In the genomic region with DNA sequence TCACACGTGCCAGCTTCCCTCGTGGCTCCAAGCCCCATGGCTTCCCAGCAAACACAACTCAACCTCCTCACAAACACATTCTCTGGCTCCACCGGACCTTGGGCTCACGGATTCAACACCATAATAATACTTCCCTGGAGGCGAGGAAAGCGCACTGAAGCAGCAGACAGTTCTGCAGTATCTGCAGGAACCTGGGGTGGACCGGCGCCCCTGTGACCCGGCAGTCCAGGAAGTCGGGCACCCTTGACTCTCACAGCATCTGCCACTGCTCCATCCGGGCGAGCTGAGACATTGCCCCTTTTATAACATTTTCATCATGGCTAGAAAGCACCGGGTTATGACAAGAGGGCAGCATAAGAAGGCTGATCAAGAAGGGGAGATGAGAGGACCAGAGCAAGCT, we compare ENCODE assay signal across 10 cellular contexts. TPM values are rescaled to one million over a fixed set of nuclear protein-coding genes. Genes with fewer than 3 reads are reported as not detected.
"Had no signal": no experiment of that assay in that cellular context is flagged by ENCODE, and none has a peak within 500 bp of the region (broad histone marks: within the 10 kb centered on the region; RNA-seq: fewer than 3 reads in every experiment).

No MANE protein-coding gene starts in this region.

- ATAC-seq: HCT116 had no signal

- H3K36me3 ChIP-seq: HAP-1 had no signal

- H3K9me3 ChIP-seq: HAP-1 had no signal

- H2AFZ ChIP-seq: GM23248 had no signal

- H3K27ac Mint-ChIP-seq: HFFc6, IgD-negative memory B cell had no signal

- H3K27ac ChIP-seq: GM23248 had no signal

- FAIRE-seq: HTR-8/SVneo had no signal

- H3K4me1 ChIP-seq: HAP-1 had no signal

- DNase-seq: GM23248, GOT3, H7, HFFc6 had no signal

- H3K36me3 Mint-ChIP-seq: IgD-negative memory B cell had no signal

- H3K9me3 Mint-ChIP-seq: HFFc6, IgD-negative memory B cell had no signal

- H3K4me1 Mint-ChIP-seq: IgD-negative memory B cell had no signal

- H3K4me3 Mint-ChIP-seq: HFFc6, IgD-negative memory B cell had no signal

- H3K9ac ChIP-seq: GM23248 had no signal

- H3K4me3 ChIP-seq: GM23248, HAP-1 had no signal

RNA-seq across cellular contexts. Expression of gene CDH5, which starts 57.1 kb away (rescaled TPM):
- total RNA-seq: GM23248, H4, H7, HFFc6, HT-29 had no signal
- polyA plus RNA-seq: GM23248, IgD-negative memory B cell had no signal
